1 cellular context compared by ENCODE assay signal in genomic region chr14:49641697-49642129, GRCh38.
TF ChIP-seq lines count a peak whose summit lies in the region.

No MANE protein-coding gene starts in this region.

TF ChIP-seq in HepG2, 621 proteins besides CTCF, POLR2A, EP300 and RAD21 (continued from another document and continues in another):
- no peak for TF ChIP-seq ZNF142 (CRISPR knock-in tag; IDR thresholded peaks at IDR 0.05)
- TF ChIP-seq ZFY (CRISPR knock-in tag; IDR thresholded peaks at IDR 0.05): no peak; the same call in 1 of the 2 replicates
- no peak for TF ChIP-seq ZNF34 (CRISPR knock-in tag; IDR thresholded peaks at IDR 0.05; ENCODE audit: borderline replicate concordance)
- no peak for TF ChIP-seq HCFC1 (IDR thresholded peaks at IDR 0.05; ENCODE audit: low read depth, low read length)
- TF ChIP-seq ZBTB42 (CRISPR knock-in tag; IDR thresholded peaks at IDR 0.05): no peak
- TF ChIP-seq ZSCAN12 (CRISPR knock-in tag; IDR thresholded peaks at IDR 0.05): no peak
- TF ChIP-seq GPBP1L1 (CRISPR knock-in tag; IDR thresholded peaks at IDR 0.05): no peak
- TF ChIP-seq BCL3 (CRISPR knock-in tag; IDR thresholded peaks at IDR 0.05): no peak
- no peak for TF ChIP-seq ZNF652 (CRISPR knock-in tag; IDR thresholded peaks at IDR 0.05; ENCODE audit: borderline replicate concordance, low read depth)
- TF ChIP-seq ZNF331 (CRISPR knock-in tag; IDR thresholded peaks at IDR 0.05): peak; percentile 74
- peak; percentile 81; the same call in 1 of the 2 replicates for TF ChIP-seq SOX5 (CRISPR knock-in tag; IDR thresholded peaks at IDR 0.05; ENCODE audit: borderline replicate concordance)
- TF ChIP-seq SRSF1 (optimal IDR thresholded peaks at IDR 0.05; ENCODE audit: low read depth, low read length): no peak
- TF ChIP-seq MNT (IDR thresholded peaks at IDR 0.05): no peak
- no peak for TF ChIP-seq ZNF780A (CRISPR knock-in tag; IDR thresholded peaks at IDR 0.05)
- TF ChIP-seq CEBPB (IDR thresholded peaks at IDR 0.05; ENCODE audit: borderline replicate concordance, low read depth, low read length): peak; percentile 75
- peak; percentile 93 for TF ChIP-seq FOXP1 (IDR thresholded peaks at IDR 0.05)
- TF ChIP-seq FOXP1 (CRISPR knock-in tag; IDR thresholded peaks at IDR 0.05): peak; percentile 95
- TF ChIP-seq ERF (CRISPR knock-in tag; IDR thresholded peaks at IDR 0.05): peak; percentile 81
- TF ChIP-seq ARID3A (IDR thresholded peaks at IDR 0.05; ENCODE audit: low read depth, low read length): peak; percentile 82
- TF ChIP-seq ZNF740 (CRISPR knock-in tag; IDR thresholded peaks at IDR 0.05): no peak
- no peak for TF ChIP-seq AGO2 (optimal IDR thresholded peaks at IDR 0.05; ENCODE audit: low read depth, low read length)
- TF ChIP-seq POGZ (CRISPR knock-in tag; IDR thresholded peaks at IDR 0.05): peak; percentile 81
- peak in 1 of 2 experiments; percentile 82; a peak in 2 of 4 replicates for TF ChIP-seq ATF4 (CRISPR knock-in tag; IDR thresholded peaks at IDR 0.05)
- TF ChIP-seq ZNF484 (CRISPR knock-in tag; IDR thresholded peaks at IDR 0.05; ENCODE audit: borderline replicate concordance, low read depth): no peak
- TF ChIP-seq ZNF124 (CRISPR knock-in tag; IDR thresholded peaks at IDR 0.05): 0 out of 2 replicates have a peak, but pooled peaks have one; percentile 51
- TF ChIP-seq GLI4 (CRISPR knock-in tag; IDR thresholded peaks at IDR 0.05; ENCODE audit: borderline replicate concordance): no peak
- TF ChIP-seq ZKSCAN5 (CRISPR knock-in tag; IDR thresholded peaks at IDR 0.05): no peak
- TF ChIP-seq ZNF800 (CRISPR knock-in tag; IDR thresholded peaks at IDR 0.05): no peak
- TF ChIP-seq HOXD1 (CRISPR knock-in tag; IDR thresholded peaks at IDR 0.05): no peak
- TF ChIP-seq ZFP37 (CRISPR knock-in tag; IDR thresholded peaks at IDR 0.05; ENCODE audit: borderline replicate concordance): no peak
- no peak for TF ChIP-seq HDAC6 (IDR thresholded peaks at IDR 0.05; ENCODE audit: low read depth, low read length)
- no peak for TF ChIP-seq DMTF1 (CRISPR knock-in tag; IDR thresholded peaks at IDR 0.05)
- peak; percentile 61; the same call in 1 of the 2 replicates for TF ChIP-seq SOX13 (IDR thresholded peaks at IDR 0.05)
- peak in 1 of 2 experiments; percentile 86; a peak in 2 of 4 replicates for TF ChIP-seq SOX13 (CRISPR knock-in tag; conservative IDR thresholded peaks at IDR 0.05 in 1 of 2, IDR thresholded peaks at IDR 0.05 in 1 of 2)
- TF ChIP-seq ZNF891 (CRISPR knock-in tag; IDR thresholded peaks at IDR 0.05): no peak
- TF ChIP-seq TEAD2 (CRISPR knock-in tag; IDR thresholded peaks at IDR 0.05): no peak
- peak; percentile 73 for TF ChIP-seq CCAR2 (optimal IDR thresholded peaks at IDR 0.05; ENCODE audit: low read depth, low read length)
- TF ChIP-seq MTF1 (CRISPR knock-in tag; IDR thresholded peaks at IDR 0.05): no peak
- peak; percentile 71 for TF ChIP-seq PPARG (CRISPR knock-in tag; conservative IDR thresholded peaks at IDR 0.05)
- no peak for TF ChIP-seq ZNF558 (CRISPR knock-in tag; IDR thresholded peaks at IDR 0.05; ENCODE audit: borderline replicate concordance)
- no peak; the same call in 1 of the 2 replicates for TF ChIP-seq ARID2 (CRISPR knock-in tag; IDR thresholded peaks at IDR 0.05; ENCODE audit: borderline replicate concordance)
- no peak for TF ChIP-seq ATAD3A (CRISPR knock-in tag; IDR thresholded peaks at IDR 0.05)
- TF ChIP-seq DR1 (CRISPR knock-in tag; IDR thresholded peaks at IDR 0.05): no peak
- TF ChIP-seq CREB3 (CRISPR knock-in tag; IDR thresholded peaks at IDR 0.05): no peak
- TF ChIP-seq WIZ (CRISPR knock-in tag; IDR thresholded peaks at IDR 0.05): no peak
